In the genomic region with DNA sequence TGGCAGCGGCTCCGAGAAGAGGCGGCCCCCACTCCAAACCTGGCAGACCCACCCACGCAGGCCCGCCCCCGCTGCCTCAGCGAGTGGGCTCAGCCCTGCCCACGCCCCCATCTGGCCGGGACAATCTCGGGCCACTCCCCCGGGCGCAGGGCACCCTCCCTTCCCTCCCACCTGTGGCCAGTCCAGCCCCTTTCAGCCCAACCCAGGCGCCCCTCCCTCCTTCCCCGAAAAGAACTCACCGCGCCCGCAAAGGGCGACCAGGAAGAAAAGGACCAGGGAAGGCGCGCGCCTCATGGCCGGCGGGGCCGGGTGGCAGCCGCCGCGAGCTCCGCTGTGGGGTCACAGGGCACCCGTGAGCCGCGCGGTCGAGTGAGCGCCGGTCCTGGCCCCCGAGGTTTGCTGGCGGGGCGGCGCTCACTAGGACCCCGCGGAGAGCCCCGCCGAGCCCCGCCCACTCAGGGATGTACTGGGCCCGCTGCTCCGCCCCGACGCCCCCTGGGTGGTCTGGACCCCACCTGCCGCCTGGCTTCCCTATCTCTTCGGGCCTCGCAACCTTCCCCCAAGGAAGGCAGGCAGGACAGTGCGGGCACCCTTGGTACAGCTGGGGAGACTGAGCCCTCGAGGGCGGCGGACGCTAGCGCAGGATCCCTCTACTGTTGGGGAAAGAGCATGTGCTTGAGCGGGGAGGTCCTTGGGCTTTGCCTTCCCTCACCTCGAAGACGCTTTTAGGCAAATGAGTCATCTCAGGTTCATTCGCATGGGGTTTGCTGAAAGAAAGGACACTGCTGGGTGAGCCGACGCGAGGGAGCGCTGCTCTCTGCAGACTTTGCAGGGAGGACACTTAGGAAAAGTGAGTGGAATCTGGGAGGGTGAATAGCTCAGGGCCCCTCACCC, we compare ENCODE assay signal across 8 cellular contexts. TPM values are rescaled to one million over a fixed set of nuclear protein-coding genes. Genes with fewer than 3 reads are reported as not detected.
A peak's percentile ranks its signal among the peaks of the same experiment; 100 is the strongest.
DNase-seq lines count a peak whose midpoint lies in the region; ATAC-seq and TF ChIP-seq lines count a peak whose summit lies in the region.

A gene with protein sequence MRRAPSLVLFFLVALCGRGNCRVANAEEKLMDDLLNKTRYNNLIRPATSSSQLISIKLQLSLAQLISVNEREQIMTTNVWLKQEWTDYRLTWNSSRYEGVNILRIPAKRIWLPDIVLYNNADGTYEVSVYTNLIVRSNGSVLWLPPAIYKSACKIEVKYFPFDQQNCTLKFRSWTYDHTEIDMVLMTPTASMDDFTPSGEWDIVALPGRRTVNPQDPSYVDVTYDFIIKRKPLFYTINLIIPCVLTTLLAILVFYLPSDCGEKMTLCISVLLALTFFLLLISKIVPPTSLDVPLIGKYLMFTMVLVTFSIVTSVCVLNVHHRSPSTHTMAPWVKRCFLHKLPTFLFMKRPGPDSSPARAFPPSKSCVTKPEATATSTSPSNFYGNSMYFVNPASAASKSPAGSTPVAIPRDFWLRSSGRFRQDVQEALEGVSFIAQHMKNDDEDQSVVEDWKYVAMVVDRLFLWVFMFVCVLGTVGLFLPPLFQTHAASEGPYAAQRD (minus strand): TSS at position 371 of the 894 bp plus-strand sequence. CDS start 77 bp downstream, at position 294.

- no peak for TF ChIP-seq EP300 in transverse colon (IDR thresholded peaks at IDR 0.05; ENCODE audit: low read depth)

- no peak for TF ChIP-seq CTCF in BJ (IDR thresholded peaks at IDR 0.05; ENCODE audit: insufficient read depth, low read depth, low read length)
- no peak for TF ChIP-seq CTCF in mammary epithelial cell (conservative IDR thresholded peaks at IDR 0.05 in 1 of 2, IDR thresholded peaks at IDR 0.05 in 1 of 2; ENCODE audit: extremely low read depth in 1 of 2, insufficient read depth in 1 of 2, low read depth in 1 of 2, low read length in 2 of 2)
- TF ChIP-seq CTCF in lower lobe of right lung (IDR thresholded peaks at IDR 0.05), result no peak
- no peak for TF ChIP-seq CTCF in transverse colon (IDR thresholded peaks at IDR 0.05)

- in situ Hi-C loops in mammary epithelial cell (cut with MboI; ENCODE audit: low sequenced_read_pairs in 2 of 2), result no loop called here
- in situ Hi-C loops in transverse colon (cut with MboI; ENCODE audit: low pct_ligation_motif_present in 1 of 4, low pct_unique_long_range_greater_than_20kb in 1 of 4, low sequenced_read_pairs in 3 of 4), result no loop called here

- CTCF ChIA-PET in BJ (lab: Yijun Ruan, JAX) (no interaction called here), mammary epithelial cell (lab: Charles Lee; ENCODE audit: low non-redundant PET) (no interaction called here)

- peak within 1 kb of the TSS; percentile 70 for H2AFZ ChIP-seq in mammary epithelial cell (ENCODE audit: low read depth, low read length)

- POLR2A ChIA-PET in BJ (lab: Charles Lee), result no interaction called here

- no peaks in the 10 kb centered on the region for H3K79me2 ChIP-seq in mammary epithelial cell (ENCODE audit: insufficient read depth, low read length)

- no TSS peak for BruUV-seq in mammary epithelial cell (replicated peaks; lab: Mats Ljungman, UMichigan)

- H3K9ac ChIP-seq in mammary epithelial cell (ENCODE audit: insufficient read depth, low read length), result no peak within 1 kb of the TSS

- ATAC-seq in lower lobe of right lung, result peak; percentile 55 to 64
- no peak for ATAC-seq in GM18909 (IDR thresholded peaks at IDR 0.05; ENCODE audit: poor library complexity, unreplicated experiment)

- peaks cover 14% of the 10 kb centered on the region for H3K27me3 ChIP-seq in BJ (ENCODE audit: control insufficient read depth, insufficient read depth, low read length)
- H3K27me3 ChIP-seq in mammary epithelial cell (ENCODE audit: insufficient read depth, low read length), result no peaks in the 10 kb centered on the region
- peaks cover 32% of the 10 kb centered on the region for H3K27me3 ChIP-seq in lower lobe of right lung (ENCODE audit: low read depth)
- H3K27me3 ChIP-seq in transverse colon, result peaks cover 24% of the 10 kb centered on the region

- H3K4me2 ChIP-seq in mammary epithelial cell (ENCODE audit: insufficient read depth, low read depth, low read length), result peak within 1 kb of the TSS; percentile 96

- no peaks in the 10 kb centered on the region for H3K9me3 ChIP-seq in mammary epithelial cell (replicated peaks; ENCODE audit: insufficient read depth, low read length)
- H3K9me3 ChIP-seq in lower lobe of right lung, result no peaks in the 10 kb centered on the region
- H3K9me3 ChIP-seq in transverse colon, result no peaks in the 10 kb centered on the region

- peaks cover 10% of the 10 kb centered on the region for H3K4me1 ChIP-seq in mammary epithelial cell (ENCODE audit: insufficient read depth, low read length)
- H3K4me1 ChIP-seq in lower lobe of right lung, result peaks cover 9% of the 10 kb centered on the region
- peaks cover 8 to 14% (median 12%) of the 10 kb centered on the region in 4 donors for H3K4me1 ChIP-seq in transverse colon

- no peak within 1 kb of the TSS for H3K27ac ChIP-seq in mammary epithelial cell (ENCODE audit: insufficient read depth, low read depth, low read length)
- no peak within 1 kb of the TSS for H3K27ac ChIP-seq in lower lobe of right lung
- no peak within 1 kb of the TSS for H3K27ac ChIP-seq in transverse colon

- H3K36me3 ChIP-seq in BJ (ENCODE audit: control insufficient read depth, insufficient read depth, low read length), result no peaks in the 10 kb centered on the region
- no peaks in the 10 kb centered on the region for H3K36me3 ChIP-seq in mammary epithelial cell (ENCODE audit: insufficient read depth, low read length)
- H3K36me3 ChIP-seq in lower lobe of right lung, result no peaks in the 10 kb centered on the region
- H3K36me3 ChIP-seq in transverse colon, result no peaks in the 10 kb centered on the region

- intact Hi-C loops in mammary epithelial cell (cut with micrococcal nuclease), result no loop called here
- intact Hi-C loops in lower lobe of right lung (cut with DNase I), result no loop called here
- intact Hi-C loops in transverse colon (cut with DNase I; ENCODE audit: low total_unique reads), result no loop called here

- no peak for DNase-seq in BJ (ENCODE audit: low read depth)
- peak; percentile 26 for DNase-seq in NCI-H146 treated with DMSO at 0.1 percent for 48 hours (lab: John Stamatoyannopoulos, UW; ENCODE audit: unreplicated experiment)
- no peak for DNase-seq in mammary epithelial cell
- no peak for DNase-seq in lower lobe of right lung
- peak; percentile 42 for DNase-seq in transverse colon
- DNase-seq in D341Med (ENCODE audit: low spot score), result no peak
- no peak for DNase-seq in HT-29 (ENCODE audit: low spot score)

- 37% methylated on average over 16 of the region's 65 CpGs for WGBS in mammary epithelial cell (ENCODE audit: low coverage, missing lambda C conversion rate)
- WGBS in transverse colon (ENCODE audit: low coverage in 1 of 2), 2 donors, result 57% methylated on average over 17 of the region's 65 CpGs; no CpG with 5 or more reads in 1 of the 2 donors

- no peak for TF ChIP-seq POLR2A in transverse colon (IDR thresholded peaks at IDR 0.05)

- H3K4me3 ChIP-seq in BJ (ENCODE audit: low read depth, low read length) (peak within 1 kb of the TSS; percentile 29), mammary epithelial cell (replicated peaks in 1 of 3; ENCODE audit: insufficient read depth in 1 of 3, low read depth in 2 of 3, low read length in 3 of 3) (peak within 1 kb of the TSS; percentile 38 to 55 (median 44)), lower lobe of right lung (peak within 1 kb of the TSS; percentile 47), transverse colon (peak within 1 kb of the TSS; percentile 33 to 52 (median 42))

- no peaks in the 10 kb centered on the region for H4K20me1 ChIP-seq in mammary epithelial cell (ENCODE audit: insufficient read depth, low read length)

- dilution Hi-C loops in mammary epithelial cell (cut with HindIII; ENCODE audit: low sequenced_read_pairs), result no loop called here

RNA-seq across cellular contexts. Expression of the gene that starts here (rescaled TPM):
- polyA plus RNA-seq in BJ (2011; rRNA removed) (not detected in 2 replicates), mammary epithelial cell (0.12 TPM)
- not detected in 2 replicates for polyA minus RNA-seq in BJ (2011; rRNA and poly(A)+ RNA removed)
- total RNA-seq in mammary epithelial cell (under 1 TPM in 1 of 2 donors, not detected in 1; under 0.01 TPM), lower lobe of right lung (not detected), transverse colon (under 1 TPM in 2 of 4 donors, not detected in 2; 0.27 to 0.32 TPM)
- not detected for polyA minus RNA-seq in mammary epithelial cell
- 0.03 TPM in 1 of 2 replicates, not detected in the other for total RNA-seq in HT-29 (2014; rRNA removed; shearing (Covaris generic))

Comparison
In these comparisons a context has a peak if more than half of its experiments do, and no peak if none do; other contexts are left out.
1. Peak in ATAC-seq and H3K4me3 ChIP-seq in lower lobe of right lung; RNA of the gene not detected or under 1 TPM.
2. Peak in DNase-seq and H3K4me3 ChIP-seq in transverse colon; RNA of the gene not detected or under 1 TPM.